ENCODE assay signal across 16 cellular contexts in genomic region chr7:140054751-140055150, GRCh38. TPM values are rescaled to one million over a fixed set of nuclear protein-coding genes. Genes with fewer than 3 reads are reported as not detected.
DNase-seq lines count a peak whose midpoint lies in the region; ATAC-seq, FAIRE-seq and TF ChIP-seq lines count a peak whose summit lies in the region.
"Had no signal": no experiment of that assay in that cellular context is flagged by ENCODE, and none has a peak within 500 bp of the region (broad histone marks: within the 10 kb centered on the region; RNA-seq: fewer than 3 reads in every experiment).

No MANE protein-coding gene starts in this region.

- peaks cover 42% of the 10 kb centered on the region for H3K36me3 ChIP-seq in K562 (ENCODE audit: control insufficient read depth, insufficient read depth, low read length)

- no peak for TF ChIP-seq POLR2A in K562 (conservative IDR thresholded peaks at IDR 0.05)

- no peaks in the 10 kb centered on the region for H3K27me3 ChIP-seq in K562 (ENCODE audit: control insufficient read depth in 2 of 2, insufficient read depth in 2 of 2, low read length in 2 of 2)
- H3K27me3 ChIP-seq: SJSA1 had no signal

- no peak overlapping the region for H3K9ac ChIP-seq in K562 (ENCODE audit: insufficient read depth in 1 of 2, low read depth in 2 of 2, low read length in 2 of 2)

- no peak overlapping the region for H3K4me3 ChIP-seq in K562
- H3K4me3 ChIP-seq: SJSA1 had no signal

- no peak overlapping the region for H3K27ac ChIP-seq in K562 (ENCODE audit: extremely low read depth, low read depth, low read length)
- H3K27ac ChIP-seq: RWPE1, SJSA1 had no signal

- no peak overlapping the region for H3K4me3 Mint-ChIP-seq in activated CD8-positive, alpha-beta memory T cell treated with anti-CD3 and anti-CD28 coated beads, Interleukin-2, amount 10 ng/mL, durations not matched to agents 7 days and 5 days
- peak overlapping the region in 2 of 4 donors; percentile 60 to 63 for H3K4me3 Mint-ChIP-seq in IgD-negative memory B cell
- H3K4me3 Mint-ChIP-seq in stimulated activated effector memory CD8-positive, alpha-beta T cell treated with anti-CD3 and anti-CD28 coated beads, Interleukin-12 subunit alpha, Interleukin-12 subunit beta, amount 100 ng/mL, for 72 hours, result no peak overlapping the region
- no peak overlapping the region for H3K4me3 Mint-ChIP-seq in chondrocyte (ENCODE audit: unreplicated experiment)

- peaks cover 65% of the 10 kb centered on the region for H3K4me1 Mint-ChIP-seq in activated CD8-positive, alpha-beta memory T cell treated with anti-CD3 and anti-CD28 coated beads, Interleukin-2, amount 10 ng/mL, durations not matched to agents 7 days and 5 days
- H3K4me1 Mint-ChIP-seq in IgD-negative memory B cell, result peaks cover 43 to 57% (median 44%) of the 10 kb centered on the region in 3 donors
- peaks cover 47% of the 10 kb centered on the region for H3K4me1 Mint-ChIP-seq in stimulated activated effector memory CD8-positive, alpha-beta T cell treated with anti-CD3 and anti-CD28 coated beads, Interleukin-12 subunit alpha, Interleukin-12 subunit beta, amount 100 ng/mL, for 72 hours
- H3K4me1 Mint-ChIP-seq in chondrocyte (ENCODE audit: low read depth), result peaks cover 24% of the 10 kb centered on the region

- TF ChIP-seq RAD21 in K562 (CRISPR knock-in tag; conservative IDR thresholded peaks at IDR 0.05 in 1 of 2, IDR thresholded peaks at IDR 0.05 in 1 of 2), result no peak

- WGBS in K562 (ENCODE audit: insufficient coverage, low coverage, missing lambda C conversion rate), result 62% methylated on average over 4 of the region's 4 CpGs

- no peaks in the 10 kb centered on the region for H3K9me1 ChIP-seq in K562 (ENCODE audit: control insufficient read depth, insufficient read depth, low read length)

- no peak overlapping the region for H3K4me2 ChIP-seq in K562 (ENCODE audit: insufficient read depth, low read length)

- H3K4me1 ChIP-seq in K562 (replicated peaks in 1 of 2; ENCODE audit: control insufficient read depth in 2 of 2, insufficient read depth in 2 of 2, low read length in 2 of 2), result peaks cover 12 to 20% of the 10 kb centered on the region in 2 experiments

- intact Hi-C loops in K562 (cut with micrococcal nuclease), result no loop called here

- H3K9me3 Mint-ChIP-seq in activated CD8-positive, alpha-beta memory T cell treated with anti-CD3 and anti-CD28 coated beads, Interleukin-2, amount 10 ng/mL, durations not matched to agents 7 days and 5 days (ENCODE audit: low read depth), result no peaks in the 10 kb centered on the region
- H3K9me3 Mint-ChIP-seq in IgD-negative memory B cell (no peaks in the 10 kb centered on the region), chondrocyte (ENCODE audit: low read depth) (no peaks in the 10 kb centered on the region)
- no peaks in the 10 kb centered on the region for H3K9me3 Mint-ChIP-seq in stimulated activated effector memory CD8-positive, alpha-beta T cell treated with anti-CD3 and anti-CD28 coated beads, Interleukin-12 subunit alpha, Interleukin-12 subunit beta, amount 100 ng/mL, for 72 hours

- no peaks in the 10 kb centered on the region for H3K9me3 ChIP-seq in K562 (replicated peaks; ENCODE audit: control insufficient read depth, insufficient read depth, low read depth, low read length)
- H3K9me3 ChIP-seq: SJSA1 had no signal

- in situ Hi-C loops in K562 (cut with MboI), result no loop called here

- no peaks in the 10 kb centered on the region for H3K27me3 Mint-ChIP-seq in activated CD8-positive, alpha-beta memory T cell treated with anti-CD3 and anti-CD28 coated beads, Interleukin-2, amount 10 ng/mL, durations not matched to agents 7 days and 5 days
- no peaks in the 10 kb centered on the region for H3K27me3 Mint-ChIP-seq in IgD-negative memory B cell
- H3K27me3 Mint-ChIP-seq in chondrocyte (ENCODE audit: low read depth), result no peaks in the 10 kb centered on the region

- DNase-seq in activated CD8-positive, alpha-beta memory T cell treated with anti-CD3 and anti-CD28 coated beads, Interleukin-2, amount 10 ng/mL, durations not matched to agents 7 days and 5 days, result no peak
- no peak for DNase-seq in activated CD8-positive, alpha-beta memory T cell treated with anti-CD3 and anti-CD28 coated beads, Interleukin-2, amount 50 U/mL, for 48 hours
- DNase-seq in K562 (ENCODE audit: extremely low read depth in 1 of 4, low spot score in 3 of 4), result peak in 2 of 4 experiments; percentile 21 to 35
- DNase-seq in stimulated activated effector memory CD8-positive, alpha-beta T cell treated with anti-CD3 and anti-CD28 coated beads, Interleukin-12 subunit alpha, Interleukin-12 subunit beta, amount 100 ng/mL, for 72 hours (ENCODE audit: low spot score in 2 of 2), result no peak
- no peak for DNase-seq in chondrocyte (ENCODE audit: low spot score)
- no peak for DNase-seq in AG08395 (ENCODE audit: low spot score)
- no peak for DNase-seq in glomerular visceral epithelial cell (ENCODE audit: extremely low spot score)
- DNase-seq: Kasumi-1, NCI-H1417, NCI-H1930, NCI-H524 had no signal

- TF ChIP-seq EP300 in K562 (IDR thresholded peaks at IDR 0.05; ENCODE audit: low read length), result no peak

- POLR2A ChIA-PET in K562 (lab: Yijun Ruan, JAX), result interaction anchor here (1.4 to 1.7 kb wide), 2 partner anchors 8 to 13 kb away, joined by 5 to 10 read pairs; partner anchors contain the start of gene PARP12

- ATAC-seq in activated CD8-positive, alpha-beta memory T cell treated with anti-CD3 and anti-CD28 coated beads, Interleukin-2, amount 10 ng/mL, durations not matched to agents 7 days and 5 days, result no peak
- peak; percentile 5; the same call in 2 of the 3 replicates for ATAC-seq in K562
- no peak for ATAC-seq in stimulated activated effector memory CD8-positive, alpha-beta T cell treated with anti-CD3 and anti-CD28 coated beads, Interleukin-12 subunit alpha, Interleukin-12 subunit beta, amount 100 ng/mL, for 72 hours
- ATAC-seq: HepG2 had no signal

- no peak overlapping the region for H2AFZ ChIP-seq in K562 (ENCODE audit: low read depth, low read length)

- no peak for FAIRE-seq in K562 (lab: Jason Lieb, UNC)
- FAIRE-seq: H54, HepG2 had no signal

- H3K27ac Mint-ChIP-seq in activated CD8-positive, alpha-beta memory T cell treated with anti-CD3 and anti-CD28 coated beads, Interleukin-2, amount 10 ng/mL, durations not matched to agents 7 days and 5 days, result peak overlapping the region; percentile 71
- H3K27ac Mint-ChIP-seq in IgD-negative memory B cell (peak overlapping the region; percentile 37 to 94 (median 91)), chondrocyte (ENCODE audit: unreplicated experiment) (no peak overlapping the region)
- H3K27ac Mint-ChIP-seq in stimulated activated effector memory CD8-positive, alpha-beta T cell treated with anti-CD3 and anti-CD28 coated beads, Interleukin-12 subunit alpha, Interleukin-12 subunit beta, amount 100 ng/mL, for 72 hours, result peak overlapping the region; percentile 64

- peaks cover 8% of the 10 kb centered on the region for H3K79me2 ChIP-seq in K562 (ENCODE audit: control insufficient read depth, insufficient read depth, low read length)

- CTCF ChIA-PET in activated CD8-positive, alpha-beta memory T cell treated with anti-CD3 and anti-CD28 coated beads, Interleukin-2, amount 10 ng/mL, durations not matched to agents 7 days and 5 days (lab: Charles Lee), result interaction anchor here (0.6 to 1.2 kb wide), 4 partner anchors 8 to 1151 kb away, joined by 3 to 5 read pairs (median 3); partner anchors contain the start of gene PARP12
- CTCF ChIA-PET in K562 (lab: Yijun Ruan, JAX; ENCODE audit: low intra/inter-chr PET ratio), result no interaction called here

- TF ChIP-seq CTCF in K562 (IDR thresholded peaks at IDR 0.05 in 2 of 3, conservative IDR thresholded peaks at IDR 0.05 in 1 of 3; ENCODE audit: insufficient read depth in 2 of 3, low read depth in 1 of 3, low read length in 3 of 3) (no peak), chondrocyte (IDR thresholded peaks at IDR 0.05) (no peak)

- no peaks in the 10 kb centered on the region for H4K20me1 ChIP-seq in K562 (replicated peaks; ENCODE audit: control insufficient read depth, insufficient read depth, low read length)

- no TSS peak for BruUV-seq in K562 (replicated peaks; lab: Mats Ljungman, UMichigan)

- peaks cover 85% of the 10 kb centered on the region for H3K36me3 Mint-ChIP-seq in activated CD8-positive, alpha-beta memory T cell treated with anti-CD3 and anti-CD28 coated beads, Interleukin-2, amount 10 ng/mL, durations not matched to agents 7 days and 5 days
- H3K36me3 Mint-ChIP-seq in IgD-negative memory B cell (peaks cover 8% of the 10 kb centered on the region), chondrocyte (ENCODE audit: low read depth) (peaks cover 2% of the 10 kb centered on the region)
- peaks cover 32% of the 10 kb centered on the region for H3K36me3 Mint-ChIP-seq in stimulated activated effector memory CD8-positive, alpha-beta T cell treated with anti-CD3 and anti-CD28 coated beads, Interleukin-12 subunit alpha, Interleukin-12 subunit beta, amount 100 ng/mL, for 72 hours

TF ChIP-seq in K562, 482 proteins besides CTCF, POLR2A, EP300 and RAD21 (continues in another document):
- no peak for TF ChIP-seq HCFC1 (IDR thresholded peaks at IDR 0.05; ENCODE audit: low read depth, low read length)
- TF ChIP-seq ZNF347 (CRISPR knock-in tag; IDR thresholded peaks at IDR 0.05; ENCODE audit: low read depth), result no peak

RNA-seq across cellular contexts. Expression of gene PARP12, which starts 8.0 kb away (rescaled TPM):
- total RNA-seq in activated CD8-positive, alpha-beta memory T cell treated with anti-CD3 and anti-CD28 coated beads, Interleukin-2, amount 10 ng/mL, durations not matched to agents 7 days and 5 days, result 100 to 1,000 TPM; 104 to 215 TPM
- polyA plus RNA-seq in IgD-negative memory B cell (30.8 TPM), K562 (2011; rRNA removed) (35.6 and 40.4 TPM in 2 replicates), K562 (2014; fragmentation: Illumina TruSeq; extraction: Trizol) (24.7 and 27.7 TPM in 2 replicates), K562 (2014; fragmentation: Nextera tagmentation; extraction: Ambion mirVana) (1 to 10 TPM; 4.6 to 7.1 TPM), K562 (2014; rRNA removed) (21.4 and 23.9 TPM in 2 replicates)
- total RNA-seq in K562 (2011; cell fraction: chromatin; rRNA removed; ENCODE audit: low replicate concordance), result 109 and 119 TPM in 2 replicates
- total RNA-seq in K562 (2011; cell fraction: nucleolus; rRNA removed), result 57.4 and 59.0 TPM in 2 replicates
- 88.5 and 107 TPM in 2 replicates for total RNA-seq in K562 (2011; cell fraction: nucleoplasm; rRNA removed)
- total RNA-seq in K562 (2014; rRNA removed) (20.4 and 25.7 TPM in 2 replicates), K562 (2014; rRNA removed; fragmentation: Illumina TruSeq; extraction: Trizol) (20.6 and 23.5 TPM in 2 replicates), K562 (2015; rRNA removed; fragmentation: Illumina TruSeq; extraction: Trizol) (22.1 and 23.4 TPM in 2 replicates), K562 (2021) (23.3 and 25.5 TPM in 2 replicates), chondrocyte (6.8 to 9.8 TPM (median 8.7 TPM) in 3 replicates)
- polyA plus RNA-seq in K562 (2011; cell fraction: cytosol; rRNA removed), result 26.6 and 44.3 TPM in 2 replicates
- 108 and 147 TPM in 2 replicates for polyA plus RNA-seq in K562 (2011; cell fraction: nucleus; rRNA removed)
- polyA plus RNA-seq in K562 (2012), result 18.4 and 26.4 TPM in 2 replicates
- 33.4 and 43.2 TPM in 2 replicates for polyA minus RNA-seq in K562 (2011; rRNA and poly(A)+ RNA removed)
- polyA minus RNA-seq in K562 (2011; cell fraction: cytosol; rRNA and poly(A)+ RNA removed), result 21.9 and 24.1 TPM in 2 replicates
- polyA minus RNA-seq in K562 (2011; cell fraction: nucleus; rRNA and poly(A)+ RNA removed), result 31.2 and 37.2 TPM in 2 replicates
